Comparison of ENCODE assay signal across 1 cellular context in genomic region chr1:156337888-156338179, GRCh38.
A peak's percentile ranks its signal among the peaks of the same experiment; 100 is the strongest.
TF ChIP-seq lines count a peak whose summit lies in the region.

No MANE protein-coding gene starts in this region.

TF ChIP-seq in H1, 55 proteins besides CTCF, POLR2A, EP300 and RAD21:
- TF ChIP-seq ASH2L (IDR thresholded peaks at IDR 0.05; ENCODE audit: low read length) (no peak), ATF2 (IDR thresholded peaks at IDR 0.05; ENCODE audit: low read length) (no peak), RXRA (IDR thresholded peaks at IDR 0.05; ENCODE audit: insufficient read depth, low read depth, low read length) (no peak), RBBP5 (IDR thresholded peaks at IDR 0.05; ENCODE audit: borderline replicate concordance, low read depth, low read length) (peak; percentile 70; the same call in 1 of the 2 replicates), CREB1 (IDR thresholded peaks at IDR 0.05) (no peak)
